In genomic region chr15:83206387-83206970, GRCh38 we compare ENCODE assay signal across 8 cellular contexts. TPM values are rescaled to one million over a fixed set of nuclear protein-coding genes. Genes with fewer than 3 reads are reported as not detected.
A peak's percentile ranks its signal among the peaks of the same experiment; 100 is the strongest.
DNase-seq lines count a peak whose midpoint lies in the region; ATAC-seq, FAIRE-seq and TF ChIP-seq lines count a peak whose summit lies in the region.

No MANE protein-coding gene starts in this region.

- 0% methylated on average over 8 of the region's 24 CpGs; no CpG with 5 or more reads in 1 of the 2 experiments for WGBS in IMR-90 (ENCODE audit: extremely low coverage in 2 of 2, insufficient read length in 1 of 2), 2 experiments
- WGBS in smooth muscle cell (ENCODE audit: low lambda C conversion rate), result 1% methylated on average over 24 of the region's 24 CpGs

- H3K79me2 ChIP-seq in astrocyte (ENCODE audit: insufficient read depth, low read length) (peaks cover 58% of the 10 kb centered on the region), smooth muscle cell (ENCODE audit: low read depth) (peaks cover 58% of the 10 kb centered on the region)

- H2BK120ac ChIP-seq in IMR-90 (ENCODE audit: low read depth, low read length), result peak overlapping the region; percentile 57

- peak overlapping the region; percentile 72 for H2AK5ac ChIP-seq in IMR-90 (ENCODE audit: low read depth, low read length)

- H4K91ac ChIP-seq in IMR-90 (ENCODE audit: insufficient read depth, low read depth, low read length), result peak overlapping the region; percentile 59

- peaks cover 33% of the 10 kb centered on the region for H3K27me3 ChIP-seq in CD4-positive, alpha-beta T cell (ENCODE audit: control insufficient read depth, insufficient read depth, low read length)
- no peaks in the 10 kb centered on the region for H3K27me3 ChIP-seq in IMR-90 (ENCODE audit: control insufficient read depth, insufficient read depth, low read length)
- H3K27me3 ChIP-seq in astrocyte (ENCODE audit: insufficient read depth, low read length), result no peaks in the 10 kb centered on the region
- no peaks in the 10 kb centered on the region for H3K27me3 ChIP-seq in iPS-15b (ENCODE audit: control insufficient read depth, insufficient read depth, low read length)
- H3K27me3 ChIP-seq in smooth muscle cell (ENCODE audit: low read depth), result no peaks in the 10 kb centered on the region

- H3K4me2 ChIP-seq in IMR-90 (ENCODE audit: low read depth, low read length) (peak overlapping the region; percentile 100), astrocyte (ENCODE audit: low read length) (peak overlapping the region; percentile 89), smooth muscle cell (peak overlapping the region; percentile 87)

- no peak overlapping the region for H2BK20ac ChIP-seq in IMR-90 (ENCODE audit: low read depth, low read length)

- peak overlapping the region; percentile 3 to 41; a peak in 2 of 4 replicates for H4K8ac ChIP-seq in IMR-90 (ENCODE audit: low read depth in 2 of 2, low read length in 2 of 2)

- dilution Hi-C loops in IMR-90 (cut with HindIII; ENCODE audit: low sequenced_read_pairs, unreplicated experiment), result no loop called here

- H3K36me3 ChIP-seq in IMR-90 (ENCODE audit: control insufficient read depth, insufficient read depth, low read length) (no peaks in the 10 kb centered on the region), astrocyte (ENCODE audit: insufficient read depth, low read length) (no peaks in the 10 kb centered on the region), iPS-15b (ENCODE audit: control insufficient read depth, insufficient read depth, low read length) (no peaks in the 10 kb centered on the region), smooth muscle cell (ENCODE audit: low read depth) (no peaks in the 10 kb centered on the region)

- intact Hi-C loops in CD4-positive, alpha-beta T cell (cut with DNase I, micrococcal nuclease), result loop anchor here in 1 of 2 experiments (10.0 kb wide), 1 partner anchor 192 kb away; the partner anchor contains the start of gene C15orf40
- intact Hi-C loops in IMR-90 (cut with micrococcal nuclease), result loop anchor here (10.0 kb wide), 2 partner anchors 372 to 638 kb away; no protein-coding TSS in a partner anchor

- H2AK9ac ChIP-seq in IMR-90 (replicated peaks; ENCODE audit: low read depth, low read length, poor library complexity), result peak overlapping the region; percentile 96

- peaks cover 4% of the 10 kb centered on the region; the same call in 1 of the 2 replicates for H4K20me1 ChIP-seq in IMR-90 (ENCODE audit: insufficient read depth, low read length)
- H4K20me1 ChIP-seq in astrocyte (ENCODE audit: insufficient read depth, low read length), result peaks cover 32% of the 10 kb centered on the region
- H4K20me1 ChIP-seq in smooth muscle cell (ENCODE audit: low read depth), result peaks cover 43% of the 10 kb centered on the region

- H3K27me3 Mint-ChIP-seq in CD4-positive, alpha-beta T cell, result peaks cover 25% of the 10 kb centered on the region
- H3K27me3 Mint-ChIP-seq in astrocyte (ENCODE audit: low read depth, unreplicated experiment), result no peaks in the 10 kb centered on the region

- no peaks in the 10 kb centered on the region for H3K9me3 Mint-ChIP-seq in CD4-positive, alpha-beta T cell
- peaks cover 2% of the 10 kb centered on the region for H3K9me3 Mint-ChIP-seq in astrocyte (ENCODE audit: unreplicated experiment)

- H3K4ac ChIP-seq in IMR-90 (ENCODE audit: low read depth, low read length), result peak overlapping the region; percentile 85

- CTCF ChIA-PET in CD4-positive, alpha-beta T cell (lab: Charles Lee), result interaction anchor here (1.2 kb wide), 1 partner anchor 42 kb away, joined by 4 read pairs; no protein-coding TSS in a partner anchor
- CTCF ChIA-PET in IMR-90 (lab: Yijun Ruan, JAX), result interaction anchor here (0.9 kb wide), 1 partner anchor 43 kb away, joined by 3 read pairs; no protein-coding TSS in a partner anchor

- TF ChIP-seq CTCF in CD4-positive, alpha-beta T cell (IDR thresholded peaks at IDR 0.05), result no peak
- TF ChIP-seq CTCF in IMR-90 (conservative IDR thresholded peaks at IDR 0.05; ENCODE audit: low read depth, low read length), result no peak
- no peak for TF ChIP-seq CTCF in astrocyte (IDR thresholded peaks at IDR 0.05; ENCODE audit: insufficient read depth, low read depth, low read length)
- TF ChIP-seq CTCF in smooth muscle cell (IDR thresholded peaks at IDR 0.05; ENCODE audit: borderline replicate concordance, insufficient read depth, poor library complexity, severe bottlenecking), result no peak

- peaks cover 8% of the 10 kb centered on the region for H3K4me1 ChIP-seq in IMR-90 (ENCODE audit: control insufficient read depth, insufficient read depth, low read length)
- peaks cover 12% of the 10 kb centered on the region for H3K4me1 ChIP-seq in astrocyte (ENCODE audit: insufficient read depth, low read length)
- H3K4me1 ChIP-seq in iPS-15b (ENCODE audit: control insufficient read depth, insufficient read depth, low read length), result peaks cover 21% of the 10 kb centered on the region
- peaks cover 24% of the 10 kb centered on the region for H3K4me1 ChIP-seq in smooth muscle cell (ENCODE audit: low read depth)

- in situ Hi-C loops in IMR-90 (cut with MboI; ENCODE audit: low sequenced_read_pairs), result no loop called here

- peak overlapping the region; percentile 15; the same call in 1 of the 3 replicates for H2BK15ac ChIP-seq in IMR-90 (ENCODE audit: low read depth, low read length)

- H2AFZ ChIP-seq in IMR-90 (replicated peaks; ENCODE audit: low read length, poor library complexity), result peak overlapping the region; percentile 92
- peak overlapping the region; percentile 62 for H2AFZ ChIP-seq in astrocyte (ENCODE audit: low read depth, low read length)
- peak overlapping the region; percentile 98 for H2AFZ ChIP-seq in smooth muscle cell (ENCODE audit: low read depth)

- TF ChIP-seq POLR2A in IMR-90 (IDR thresholded peaks at IDR 0.05; ENCODE audit: low read depth, low read length), result no peak

- peaks cover 8% of the 10 kb centered on the region for H3K4me1 Mint-ChIP-seq in CD4-positive, alpha-beta T cell (ENCODE audit: low read depth)
- peaks cover 19% of the 10 kb centered on the region for H3K4me1 Mint-ChIP-seq in astrocyte (ENCODE audit: low read depth, unreplicated experiment)

- ATAC-seq in CD4-positive, alpha-beta T cell (ENCODE audit: poor library complexity), result no peak
- ATAC-seq in IMR-90 (ENCODE audit: low read depth) (peak; percentile 2), GM21723 (IDR thresholded peaks at IDR 0.05; ENCODE audit: unreplicated experiment) (no peak), GM18511 (IDR thresholded peaks at IDR 0.05; ENCODE audit: unreplicated experiment) (no peak)

- H3K23ac ChIP-seq in IMR-90 (ENCODE audit: low read depth, low read length), result peak overlapping the region; percentile 100

- H4K5ac ChIP-seq in IMR-90 (ENCODE audit: low read depth, low read length), result peak overlapping the region; percentile 69

- peak overlapping the region; percentile 86 for H3K56ac ChIP-seq in IMR-90 (ENCODE audit: extremely low read depth, insufficient read depth, low read length)

- no TSS peak for BruUV-seq in IMR-90 (replicated peaks; lab: Mats Ljungman, UMichigan)

- H3K9ac ChIP-seq in IMR-90 (ENCODE audit: low read depth, low read length), result peak overlapping the region; percentile 92
- H3K9ac ChIP-seq in astrocyte (ENCODE audit: low read length), result peak overlapping the region; percentile 88
- peak overlapping the region; percentile 87 for H3K9ac ChIP-seq in iPS-15b (ENCODE audit: low read depth, low read length)
- peak overlapping the region; percentile 78 for H3K9ac ChIP-seq in smooth muscle cell (ENCODE audit: low read depth)

- H3K27ac Mint-ChIP-seq in CD4-positive, alpha-beta T cell, result peak overlapping the region; percentile 40
- H3K27ac Mint-ChIP-seq in astrocyte (ENCODE audit: unreplicated experiment), result peak overlapping the region; percentile 98

- no peaks in the 10 kb centered on the region for H3F3A ChIP-seq in smooth muscle cell (ENCODE audit: low read depth)

- POLR2A ChIA-PET in CD4-positive, alpha-beta T cell (lab: Charles Lee), result no interaction called here
- POLR2A ChIA-PET in IMR-90 (lab: Charles Lee; ENCODE audit: unreplicated experiment), result no interaction called here

- peak overlapping the region; percentile 93 for H3K14ac ChIP-seq in IMR-90 (replicated peaks; ENCODE audit: low read depth, low read length)

- H3K9me3 ChIP-seq in CD4-positive, alpha-beta T cell (ENCODE audit: control insufficient read depth, low read length), result no peaks in the 10 kb centered on the region
- H3K9me3 ChIP-seq in IMR-90 (ENCODE audit: control insufficient read depth, insufficient read depth, low read length), result no peaks in the 10 kb centered on the region
- H3K9me3 ChIP-seq in astrocyte (ENCODE audit: insufficient read depth, low read depth, low read length), result no peaks in the 10 kb centered on the region
- no peaks in the 10 kb centered on the region for H3K9me3 ChIP-seq in iPS-15b (ENCODE audit: control insufficient read depth, insufficient read depth, low read length)
- no peaks in the 10 kb centered on the region for H3K9me3 ChIP-seq in smooth muscle cell (replicated peaks; ENCODE audit: low read depth)

- DNase-seq in CD4-positive, alpha-beta T cell, result no peak
- DNase-seq in IMR-90, result no peak
- no peak for DNase-seq in astrocyte (ENCODE audit: low read depth)
- DNase-seq in smooth muscle cell (lab: John Stamatoyannopoulos, UW; ENCODE audit: unreplicated experiment), result no peak
- no peak for DNase-seq in NCI-H226

- peak overlapping the region; percentile 87 for H3K18ac ChIP-seq in IMR-90 (ENCODE audit: low read depth, low read length)

- H3K9me1 ChIP-seq in IMR-90 (ENCODE audit: insufficient read depth, low read length), result 0 out of 2 replicates have a peak, but pooled peaks cover 3% of the 10 kb centered on the region

- no peak overlapping the region for H3K27ac ChIP-seq in CD4-positive, alpha-beta T cell (ENCODE audit: low read depth, low read length)
- H3K27ac ChIP-seq in IMR-90 (ENCODE audit: insufficient read depth, low read length), result peak overlapping the region; percentile 84
- H3K27ac ChIP-seq in astrocyte (ENCODE audit: low read depth, low read length), result peak overlapping the region; percentile 83
- H3K27ac ChIP-seq in smooth muscle cell (ENCODE audit: low read depth), result peak overlapping the region; percentile 34

- peak overlapping the region; percentile 97 for H3K4me3 ChIP-seq in IMR-90 (ENCODE audit: insufficient read depth, low read depth, low read length)
- H3K4me3 ChIP-seq in astrocyte (ENCODE audit: insufficient read depth, low read depth, low read length), result peak overlapping the region; percentile 80
- peak overlapping the region; percentile 73 for H3K4me3 ChIP-seq in iPS-15b (ENCODE audit: low read depth, low read length)
- peak overlapping the region; percentile 98 for H3K4me3 ChIP-seq in smooth muscle cell

- H3K79me1 ChIP-seq in IMR-90 (ENCODE audit: low read depth in 1 of 2, low read length in 2 of 2), result peaks cover 0 to 23% of the 10 kb centered on the region in 2 experiments; a peak in 2 of 4 replicates

- H3K4me3 Mint-ChIP-seq in CD4-positive, alpha-beta T cell, result peak overlapping the region; percentile 88
- H3K4me3 Mint-ChIP-seq in astrocyte (ENCODE audit: unreplicated experiment), result peak overlapping the region; percentile 98

- peak overlapping the region; percentile 80 for H2BK5ac ChIP-seq in IMR-90 (ENCODE audit: low read depth, low read length, poor library complexity, severe bottlenecking)

- peaks cover 4% of the 10 kb centered on the region for H3K36me3 Mint-ChIP-seq in CD4-positive, alpha-beta T cell (ENCODE audit: low read depth)
- H3K36me3 Mint-ChIP-seq in astrocyte (ENCODE audit: low read depth, unreplicated experiment), result peaks cover 3% of the 10 kb centered on the region

- no peak for FAIRE-seq in astrocyte (lab: Jason Lieb, UNC)

- TF ChIP-seq RAD21 in IMR-90 (IDR thresholded peaks at IDR 0.05; ENCODE audit: low read length), result no peak

RNA-seq across cellular contexts. Expression of gene HDGFL3, which starts 1.1 kb away (rescaled TPM):
- 1 to 10 TPM; 5.5 to 5.9 TPM for total RNA-seq in CD4-positive, alpha-beta T cell
- total RNA-seq in IMR-90 (2012; rRNA removed) (9.5 and 31.4 TPM in 2 replicates), astrocyte (72.9 and 91.9 TPM in 2 replicates), smooth muscle cell (61.0 and 62.5 TPM in 2 replicates)
- polyA plus RNA-seq in IMR-90 (2012; rRNA removed) (18.1 and 19.6 TPM in 2 replicates), smooth muscle cell (36.2 and 44.4 TPM in 2 replicates)
- polyA plus RNA-seq in IMR-90 (2012; cell fraction: cytosol; rRNA removed), result 1.4 and 2.0 TPM in 2 replicates
- 1.0 and 5.2 TPM in 2 replicates for polyA plus RNA-seq in IMR-90 (2012; cell fraction: nucleus; rRNA removed; ENCODE audit: low replicate concordance)
